In the genomic region with DNA sequence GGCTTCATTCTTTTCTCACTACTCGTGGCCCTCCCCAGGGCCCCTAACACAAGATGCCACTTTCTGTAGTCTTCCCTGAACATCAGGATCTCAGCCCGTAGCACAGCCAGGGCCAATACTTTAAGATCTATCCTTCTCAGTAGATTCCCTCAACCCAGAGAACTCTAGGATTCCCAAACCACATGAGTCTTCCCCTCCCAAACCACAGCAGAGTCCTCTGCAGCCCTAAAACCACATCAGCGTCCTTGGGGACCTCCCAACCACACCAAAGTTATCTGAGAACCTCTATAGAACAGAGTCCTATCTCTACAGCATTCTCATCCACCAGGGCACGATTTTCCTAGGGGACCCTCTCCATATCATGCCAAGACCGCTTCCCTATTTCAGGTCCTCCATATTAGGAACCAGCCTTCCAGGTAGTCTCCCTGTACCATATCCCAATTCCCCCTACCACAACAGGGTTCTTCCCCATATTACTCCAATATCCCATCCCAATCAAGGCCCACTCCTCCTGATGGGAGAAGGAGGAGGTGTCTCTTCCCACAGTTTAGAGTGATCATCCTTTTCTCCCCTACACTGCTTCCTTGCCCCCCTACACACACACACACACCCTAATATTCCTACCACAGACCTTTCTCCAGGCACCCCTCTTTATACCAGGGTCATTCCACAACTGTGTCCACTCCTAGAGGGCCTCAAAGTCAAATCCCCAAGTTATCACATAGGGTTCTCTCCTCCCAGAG, we compare ENCODE assay signal across 10 cellular contexts. TPM values are rescaled to one million over a fixed set of nuclear protein-coding genes. Genes with fewer than 3 reads are reported as not detected.
DNase-seq lines count a peak whose midpoint lies in the region; ATAC-seq and TF ChIP-seq lines count a peak whose summit lies in the region.
"Had no signal": no experiment of that assay in that cellular context is flagged by ENCODE, and none has a peak within 500 bp of the region (broad histone marks: within the 10 kb centered on the region; RNA-seq: fewer than 3 reads in every experiment).

No MANE protein-coding gene starts in this region.

- TF ChIP-seq CTCF in brain microvascular endothelial cell (IDR thresholded peaks at IDR 0.05; ENCODE audit: low read depth, low read length, missing control alignments) (no peak), lung (IDR thresholded peaks at IDR 0.05; ENCODE audit: control extremely low read depth, extremely low read depth) (no peak), tibial artery (IDR thresholded peaks at IDR 0.05) (no peak)

- whole genome bisulfite sequencing in lung, 2 donors, result 59 to 60% methylated on average over 5 of the region's 5 CpGs

- H3K27me3 ChIP-seq in brain microvascular endothelial cell (replicated peaks) (no peaks in the 10 kb centered on the region), lung (ENCODE audit: control insufficient read depth, insufficient read depth) (no peaks in the 10 kb centered on the region), tibial artery (no peaks in the 10 kb centered on the region)

- peak overlapping the region; percentile 80 for H3K4me3 ChIP-seq in brain microvascular endothelial cell (ENCODE audit: low read depth, low read length)
- no peak overlapping the region for H3K4me3 ChIP-seq in lung
- peak overlapping the region; percentile 88 to 90 for H3K4me3 ChIP-seq in tibial artery

- intact Hi-C loops in tibial artery (cut with DNase I; ENCODE audit: low total_unique reads), result no loop called here

- H3K9me3 ChIP-seq in lung (ENCODE audit: control insufficient read depth in 2 of 2, insufficient read depth in 1 of 2, low read length in 1 of 2), result no peaks in the 10 kb centered on the region
- no peaks in the 10 kb centered on the region for H3K9me3 ChIP-seq in tibial artery

- in situ Hi-C loops in brain microvascular endothelial cell (cut with HindIII; ENCODE audit: low pct_ligation_motif_present, low sequenced_read_pairs), result no loop called here

- peak overlapping the region; percentile 96 for H3K27ac ChIP-seq in brain microvascular endothelial cell
- H3K27ac ChIP-seq in lung (ENCODE audit: low read depth in 1 of 2, low read length in 1 of 2), result peak overlapping the region; percentile 55 to 69
- H3K27ac ChIP-seq in tibial artery, result peak overlapping the region; percentile 91 to 92

- ATAC-seq in lung (ENCODE audit: insufficient read depth, low FRiP score), result no peak
- no peak for ATAC-seq in GM21619 (IDR thresholded peaks at IDR 0.05; ENCODE audit: unreplicated experiment)

- DNase-seq in activated effector memory CD4-positive, alpha-beta T cell treated with anti-CD3 and anti-CD28 coated beads, Interleukin-2, amount 50 U/mL, for 16 hours, result peak; percentile 63
- DNase-seq in activated effector memory CD4-positive, alpha-beta T cell treated with Interleukin-2 at 50 U/mL for 16 hours, result no peak
- peak; percentile 4 for DNase-seq in brain microvascular endothelial cell
- DNase-seq in lung (ENCODE audit: low spot score), result no peak
- no peak for DNase-seq in tibial artery
- DNase-seq in stimulated activated CD4-positive, alpha-beta T cell treated with anti-CD3 and anti-CD28 coated beads, Interleukin-4, amount 100 ng/mL, for 4 hours, result no peak
- DNase-seq in COLO829 (ENCODE audit: low spot score), result no peak

- peaks cover 8% of the 10 kb centered on the region in 2 donors for H3K4me1 ChIP-seq in lung (ENCODE audit: control insufficient read depth in 2 of 2, insufficient read depth in 2 of 2, low read length in 2 of 2)
- H3K4me1 ChIP-seq in tibial artery, result peaks cover 0 to 21% (median 18%) of the 10 kb centered on the region in 4 donors

- H3K36me3 ChIP-seq in brain microvascular endothelial cell (replicated peaks) (peaks cover 38% of the 10 kb centered on the region), lung (ENCODE audit: control insufficient read depth in 2 of 2, insufficient read depth in 2 of 2, low read length in 2 of 2) (peaks cover 7 to 41% of the 10 kb centered on the region in 2 donors), tibial artery (peaks cover 39 to 73% (median 56%) of the 10 kb centered on the region in 3 donors)

RNA-seq across cellular contexts. Expression of a gene that starts 1.4 kb away (rescaled TPM):
- 10 to 100 TPM; 25.5 to 25.6 TPM for total RNA-seq in lung
- polyA plus RNA-seq in lung, result 10 to 100 TPM in 1 of 2 donors, 1 to 10 TPM in 1; 7.9 to 16.1 TPM

RNA-seq across cellular contexts. Expression of a gene that starts 13.7 kb away (rescaled TPM):
- 100 to 1,000 TPM; 152 to 154 TPM for total RNA-seq in lung
- 100 to 1,000 TPM; 249 to 253 TPM for polyA plus RNA-seq in lung

RNA-seq across cellular contexts. Expression of a gene that starts 53.9 kb away (rescaled TPM):
- not detected for total RNA-seq in lung
- not detected for polyA plus RNA-seq in lung
- total RNA-seq: Daoy, HT1080 had no signal

Comparison
In these comparisons a context has a peak if more than half of its experiments do, and no peak if none do; other contexts are left out.
1. DNase-seq: peak in activated effector memory CD4-positive, alpha-beta T cell treated with anti-CD3 and anti-CD28 coated beads, Interleukin-2, amount 50 U/mL, for 16 hours (single experiment) and brain microvascular endothelial cell (single experiment); none in activated effector memory CD4-positive, alpha-beta T cell treated with Interleukin-2 at 50 U/mL for 16 hours (single experiment), lung (single experiment), tibial artery (0 of 2), stimulated activated CD4-positive, alpha-beta T cell treated with anti-CD3 and anti-CD28 coated beads, Interleukin-4, amount 100 ng/mL, for 4 hours (0 of 2) and COLO829 (single experiment).
2. Peak in every context shown above with its lines, with median percentiles within 50 percentile points of each other: H3K27ac ChIP-seq.